12 cellular contexts compared by ENCODE assay signal in genomic region chr12:62625238-62625637, GRCh38.
DNase-seq lines count a peak whose midpoint lies in the region; ATAC-seq, FAIRE-seq and TF ChIP-seq lines count a peak whose summit lies in the region.
"Had no signal": no experiment of that assay in that cellular context is flagged by ENCODE, and none has a peak within 500 bp of the region (broad histone marks: within the 10 kb centered on the region; RNA-seq: fewer than 3 reads in every experiment).

No MANE protein-coding gene starts in this region.

- no peaks in the 10 kb centered on the region for H3K9me3 ChIP-seq in HEK293 (ENCODE audit: control insufficient read depth, insufficient read depth, low read depth, low read length)
- H3K9me3 ChIP-seq in H1 (ENCODE audit: insufficient read depth in 2 of 2, low read depth in 1 of 2, low read length in 1 of 2), result no peaks in the 10 kb centered on the region
- no peaks in the 10 kb centered on the region for H3K9me3 ChIP-seq in effector memory CD4-positive, alpha-beta T cell (ENCODE audit: control insufficient read depth, low read length)
- H3K9me3 ChIP-seq: suprapubic skin had no signal

- H2BK5ac ChIP-seq in H1 (ENCODE audit: low read depth, low read length), result no peak overlapping the region

- FAIRE-seq in H1 (lab: Jason Lieb, UNC), result no peak

- H3K9ac ChIP-seq in H1 (replicated peaks in 1 of 4; ENCODE audit: extremely low read depth in 1 of 4, low read depth in 3 of 4, low read length in 3 of 4), result no peak overlapping the region

- CTCF ChIA-PET in HEK293 (lab: Yijun Ruan, JAX), result interaction anchor here (0.7 kb wide), 1 partner anchor 10 kb away, joined by 3 read pairs; no protein-coding TSS in a partner anchor
- CTCF ChIA-PET in H1 (lab: Charles Lee; ENCODE audit: partially characterized antibody), result interaction anchor here (1.1 to 2.4 kb wide), 5 partner anchors 13 to 187 kb away, joined by 3 to 7 read pairs (median 4); no protein-coding TSS in a partner anchor

- 97% methylated on average over 2 of the region's 2 CpGs; no CpG with 5 or more reads in 1 of the 2 experiments for WGBS in H1 (ENCODE audit: extremely low coverage in 1 of 2, insufficient coverage in 1 of 2, insufficient read length in 1 of 2, insufficient replicate concordance in 2 of 2, low coverage in 1 of 2, low lambda C conversion rate in 2 of 2, missing lambda C conversion rate in 1 of 2), 2 experiments

- no peaks in the 10 kb centered on the region for H3K79me2 ChIP-seq in H1 (ENCODE audit: control insufficient read depth in 1 of 2, insufficient read depth in 2 of 2, low read length in 2 of 2)

- no peak overlapping the region for H4K91ac ChIP-seq in H1 (replicated peaks; ENCODE audit: insufficient read length, low read length)

- H2AK5ac ChIP-seq in H1 (ENCODE audit: low read depth, low read length), result no peak overlapping the region

- no peak overlapping the region for H3K4ac ChIP-seq in H1 (replicated peaks; ENCODE audit: insufficient read length, low read depth, low read length)

- ATAC-seq in HG02938 (IDR thresholded peaks at IDR 0.05; ENCODE audit: unreplicated experiment) (no peak), GM18867 (IDR thresholded peaks at IDR 0.05; ENCODE audit: unreplicated experiment) (no peak), GM21390 (IDR thresholded peaks at IDR 0.05; ENCODE audit: unreplicated experiment) (no peak)

- H3K27ac ChIP-seq in HEK293 (ENCODE audit: extremely low read depth, low read depth, low read length), result no peak overlapping the region
- H3K27ac ChIP-seq in H1 (ENCODE audit: low read depth, low read length), result no peak overlapping the region
- no peak overlapping the region for H3K27ac ChIP-seq in effector memory CD4-positive, alpha-beta T cell (ENCODE audit: insufficient read depth, low read length, poor library complexity, severe bottlenecking)
- H3K27ac ChIP-seq: suprapubic skin had no signal

- POLR2A ChIA-PET in HEK293 (lab: Yijun Ruan, JAX) (no interaction called here), H1 (lab: Charles Lee; ENCODE audit: partially characterized antibody) (interaction anchor here (0.9 to 2.5 kb wide), 5 partner anchors 10 to 32 kb away, joined by 3 to 13 read pairs (median 4); no protein-coding TSS in a partner anchor)

- H3K27me3 ChIP-seq in H1 (replicated peaks in 1 of 4; ENCODE audit: control insufficient read depth in 3 of 4, extremely low read depth in 1 of 4, insufficient read depth in 3 of 4, low read length in 3 of 4), result peaks cover 0 to 3% (median under 1%) of the 10 kb centered on the region in 4 experiments; a peak in 3 of 7 replicates
- H3K27me3 ChIP-seq in effector memory CD4-positive, alpha-beta T cell (replicated peaks; ENCODE audit: control insufficient read depth, insufficient read depth, low read length, poor library complexity, severe bottlenecking), result peaks cover 6% of the 10 kb centered on the region
- H3K27me3 ChIP-seq: suprapubic skin had no signal

- no peak overlapping the region for H4K5ac ChIP-seq in H1 (ENCODE audit: insufficient read length, low read depth, low read length)

- H2BK12ac ChIP-seq in H1 (ENCODE audit: low read depth, low read length), result peak overlapping the region; percentile 32; the same call in 1 of the 2 replicates

- no peak for TF ChIP-seq RAD21 in H1 (IDR thresholded peaks at IDR 0.05 in 1 of 2, conservative IDR thresholded peaks at IDR 0.05 in 1 of 2; ENCODE audit: low read depth in 2 of 2, low read length in 2 of 2)

- TF ChIP-seq POLR2A in H1 (IDR thresholded peaks at IDR 0.05; ENCODE audit: control extremely low read depth in 1 of 2, low read depth in 2 of 2, low read length in 2 of 2), result no peak

- no peak overlapping the region for H2BK120ac ChIP-seq in H1 (replicated peaks; ENCODE audit: low read depth, low read length)

- H3K4me3 ChIP-seq in HEK293 (ENCODE audit: low read depth, low read length) (no peak overlapping the region), H1 (ENCODE audit: extremely low read depth in 1 of 4, insufficient read depth in 2 of 4, low read depth in 3 of 4, low read length in 4 of 4) (no peak overlapping the region)
- no peak overlapping the region for H3K4me3 ChIP-seq in effector memory CD4-positive, alpha-beta T cell (ENCODE audit: insufficient read depth, low read depth, low read length, poor library complexity, severe bottlenecking)
- H3K4me3 ChIP-seq: suprapubic skin had no signal

- H3K36me3 ChIP-seq in HEK293 (ENCODE audit: control insufficient read depth in 2 of 2, insufficient read depth in 1 of 2, low read length in 2 of 2) (no peaks in the 10 kb centered on the region), H1 (ENCODE audit: control insufficient read depth in 2 of 4, insufficient read depth in 4 of 4, low read length in 3 of 4) (no peaks in the 10 kb centered on the region)
- no peaks in the 10 kb centered on the region for H3K36me3 ChIP-seq in effector memory CD4-positive, alpha-beta T cell (ENCODE audit: control insufficient read depth, insufficient read depth, low read length)
- H3K36me3 ChIP-seq: suprapubic skin had no signal

- no peak overlapping the region for H3K14ac ChIP-seq in H1 (ENCODE audit: insufficient read length)

- no peaks in the 10 kb centered on the region for H3K79me1 ChIP-seq in H1 (ENCODE audit: low read depth, low read length)

- TF ChIP-seq CTCF in HEK293 (tag by site-specific recombination; IDR thresholded peaks at IDR 0.05), result no peak
- no peak for TF ChIP-seq CTCF in H1 (IDR thresholded peaks at IDR 0.05; ENCODE audit: control extremely low read depth in 1 of 3, insufficient read depth in 1 of 3, low read depth in 1 of 3, low read length in 3 of 3)

- no peak for TF ChIP-seq EP300 in H1 (IDR thresholded peaks at IDR 0.05; ENCODE audit: borderline replicate concordance in 1 of 2, low read depth in 2 of 2, low read length in 2 of 2)

- no peaks in the 10 kb centered on the region for H4K20me1 ChIP-seq in H1 (replicated peaks in 1 of 2; ENCODE audit: control insufficient read depth in 1 of 2, insufficient read depth in 2 of 2, low read length in 2 of 2)

- 0 out of 2 replicates have a peak overlapping the region, but pooled peaks have one; percentile 65 for H2BK15ac ChIP-seq in H1 (ENCODE audit: low read length)

- H2AFZ ChIP-seq in H1 (ENCODE audit: low read length), result no peak overlapping the region

- H3K23ac ChIP-seq in H1 (ENCODE audit: insufficient read length), result no peak overlapping the region

- no peak overlapping the region for H4K8ac ChIP-seq in H1 (ENCODE audit: extremely low read depth, insufficient read depth, low read length)

- no peak overlapping the region for H3K18ac ChIP-seq in H1 (ENCODE audit: extremely low read depth, low read length)

- H3K4me2 ChIP-seq in H1 (ENCODE audit: insufficient read depth in 1 of 2, low read depth in 2 of 2, low read length in 2 of 2), result no peak overlapping the region

- H3K23me2 ChIP-seq in H1 (ENCODE audit: low read depth, low read length), result no peaks in the 10 kb centered on the region

- 0 out of 2 replicates have a peak overlapping the region, but pooled peaks have one; percentile 21 for H2BK20ac ChIP-seq in H1 (ENCODE audit: low read length)

- no peaks in the 10 kb centered on the region for H3K4me1 ChIP-seq in HEK293 (ENCODE audit: control insufficient read depth, insufficient read depth, low read length)
- peaks cover 2 to 13% (median 11%) of the 10 kb centered on the region in 4 experiments; a peak in 6 of 7 replicates for H3K4me1 ChIP-seq in H1 (replicated peaks in 1 of 4; ENCODE audit: control insufficient read depth in 3 of 4, insufficient read depth in 4 of 4, low read length in 3 of 4)
- no peaks in the 10 kb centered on the region for H3K4me1 ChIP-seq in effector memory CD4-positive, alpha-beta T cell (ENCODE audit: control insufficient read depth, insufficient read depth, low read length, poor library complexity, severe bottlenecking)

- H3K56ac ChIP-seq in H1 (replicated peaks; ENCODE audit: insufficient read length, low read depth, low read length), result no peak overlapping the region

- DNase-seq in NCI-H2107 (lab: John Stamatoyannopoulos, UW) (peak; percentile 30), H1 (ENCODE audit: low read depth in 1 of 2, low spot score in 2 of 2) (no peak), myocyte (ENCODE audit: low read depth) (peak; percentile 45)
- DNase-seq in effector memory CD4-positive, alpha-beta T cell, result no peak
- DNase-seq: activated CD4-positive, alpha-beta T cell treated with anti-CD3 and anti-CD28 coated beads for 4 hours; activated gamma-delta T cell; cortex of kidney had no signal

TF ChIP-seq in HEK293, 187 proteins besides CTCF, POLR2A, EP300 and RAD21:
- TF ChIP-seq ZNF366 (tag by site-specific recombination; conservative IDR thresholded peaks at IDR 0.05) (no peak), ZSCAN16 (tag by site-specific recombination; IDR thresholded peaks at IDR 0.05) (0 out of 2 replicates have a peak, but pooled peaks have one; percentile 61)

TF ChIP-seq in H1, 55 proteins besides CTCF, POLR2A, EP300 and RAD21:
- TF ChIP-seq POU5F1 (IDR thresholded peaks at IDR 0.05; ENCODE audit: low read depth, low read length) (no peak), EGR1 (IDR thresholded peaks at IDR 0.05; ENCODE audit: borderline replicate concordance, low read depth, low read length) (no peak), SRF (IDR thresholded peaks at IDR 0.05; ENCODE audit: low read depth, low read length) (no peak), ASH2L (IDR thresholded peaks at IDR 0.05; ENCODE audit: low read length) (no peak), EZH2 (IDR thresholded peaks at IDR 0.05; ENCODE audit: low read depth, low read length, severe bottlenecking) (no peak), RNF2 (IDR thresholded peaks at IDR 0.05; ENCODE audit: borderline replicate concordance, low read depth, low read length, missing control alignments, poor library complexity, severe bottlenecking) (no peak), SP1 (IDR thresholded peaks at IDR 0.05; ENCODE audit: low read depth, low read length) (no peak), BRCA1 (IDR thresholded peaks at IDR 0.05; ENCODE audit: low read depth, low read length) (no peak)

Comparison
In these comparisons a context has a peak if more than half of its experiments do, and no peak if none do; other contexts are left out.
1. DNase-seq: peak in NCI-H2107 (single experiment) and myocyte (single experiment); none in H1 (0 of 2) and effector memory CD4-positive, alpha-beta T cell (0 of 3).